In genomic region chr4:172736046-172736445, GRCh38 we compare ENCODE assay signal across 28 cellular contexts.
"Had no signal": no experiment of that assay in that cellular context is flagged by ENCODE, and none has a peak within 500 bp of the region (broad histone marks: within the 10 kb centered on the region; RNA-seq: fewer than 3 reads in every experiment).

No MANE protein-coding gene starts in this region.

- H3K4me1 ChIP-seq: ascending aorta, SJCRH30 had no signal

- H3K36me3 Mint-ChIP-seq: activated naive CD4-positive, alpha-beta T cell treated with anti-CD3 and anti-CD28 coated beads, Interleukin-2, amount 50 U/mL, for 24 hours; activated naive CD8-positive, alpha-beta T cell treated with anti-CD3 and anti-CD28 coated beads, Interleukin-2, amount 10 ng/mL, durations not matched to agents 7 days and 5 days had no signal

- ATAC-seq: activated CD8-positive, alpha-beta T cell treated with anti-CD3 and anti-CD28 coated beads for 36 hours had no signal

- H3K9me3 ChIP-seq: SJCRH30 had no signal

- DNase-seq: activated CD4-positive, alpha-beta T cell treated with anti-CD3 and anti-CD28 coated beads, Interleukin-2, amount 10 ng/mL, durations not matched to agents 24 days and 14 days; activated CD4-positive, alpha-beta T cell treated with anti-CD3 and anti-CD28 coated beads, Interleukin-2, amount 50 U/mL, for 4 hours; activated CD8-positive, alpha-beta T cell treated with anti-CD3 and anti-CD28 coated beads for 36 hours; activated gamma-delta T cell; activated naive CD4-positive, alpha-beta T cell treated with Interleukin-2 at 50 U/mL for 16 hours; activated naive CD8-positive, alpha-beta T cell treated with anti-CD3 and anti-CD28 coated beads, Interleukin-2, amount 10 ng/mL, durations not matched to agents 7 days and 5 days; activated T-cell treated with anti-CD3 and anti-CD28 coated beads, Interleukin-2, amount 50 U/mL, for 24 hours; amygdala; MM.1S; MV-4-11; NCI-H1092; NCI-H146; NCI-H187; NCI-H2029 treated with DMSO at 0.1 percent for 48 hours; NCI-H345; NCI-H524 treated with DMSO at 0.1 percent for 48 hours; NCI-H748 treated with DMSO at 0.1 percent for 48 hours; NK-92 treated with Interleukin-12 subunit alpha and Interleukin-12 subunit beta, amount 100 ng/mL, for 24 hours; Right ventricle myocardium superior had no signal

- H3K27me3 ChIP-seq: ascending aorta, cardiac muscle cell, SJCRH30 had no signal

- H3K4me1 Mint-ChIP-seq: activated CD4-positive, alpha-beta T cell treated with anti-CD3 and anti-CD28 coated beads, Interleukin-2, amount 10 ng/mL, durations not matched to agents 24 days and 14 days; activated naive CD4-positive, alpha-beta T cell treated with anti-CD3 and anti-CD28 coated beads, Interleukin-2, amount 50 U/mL, for 24 hours; activated naive CD8-positive, alpha-beta T cell treated with anti-CD3 and anti-CD28 coated beads, Interleukin-2, amount 10 ng/mL, durations not matched to agents 7 days and 5 days; central memory CD8-positive, alpha-beta T cell had no signal

- H3K4me3 Mint-ChIP-seq: activated CD4-positive, alpha-beta T cell treated with anti-CD3 and anti-CD28 coated beads, Interleukin-2, amount 10 ng/mL, durations not matched to agents 24 days and 14 days; activated CD8-positive, alpha-beta T cell treated with anti-CD3 and anti-CD28 coated beads for 36 hours; activated naive CD4-positive, alpha-beta T cell treated with anti-CD3 and anti-CD28 coated beads, Interleukin-2, amount 50 U/mL, for 24 hours; activated naive CD8-positive, alpha-beta T cell treated with anti-CD3 and anti-CD28 coated beads, Interleukin-2, amount 10 ng/mL, durations not matched to agents 7 days and 5 days; activated T-cell treated with anti-CD3 and anti-CD28 coated beads, Interleukin-2, amount 50 U/mL, for 24 hours; central memory CD8-positive, alpha-beta T cell; T-helper 1 cell treated with Interleukin-12 subunit alpha and Interleukin-12 subunit beta and Interleukin-4 antibody, amounts not matched to agents 30 μg/mL and 1 μg/mL, for 36 hours; T-helper 2 cell treated with Interferon-gamma antibody and Interleukin-4, amounts not matched to agents 5 μg/mL and 100 μg/mL, for 36 hours had no signal

- H3K27me3 Mint-ChIP-seq: activated CD4-positive, alpha-beta T cell treated with anti-CD3 and anti-CD28 coated beads, Interleukin-2, amount 10 ng/mL, durations not matched to agents 24 days and 14 days; activated CD8-positive, alpha-beta T cell treated with anti-CD3 and anti-CD28 coated beads for 36 hours; activated naive CD4-positive, alpha-beta T cell treated with anti-CD3 and anti-CD28 coated beads, Interleukin-2, amount 50 U/mL, for 24 hours; activated naive CD8-positive, alpha-beta T cell treated with anti-CD3 and anti-CD28 coated beads, Interleukin-2, amount 10 ng/mL, durations not matched to agents 7 days and 5 days; activated T-cell treated with anti-CD3 and anti-CD28 coated beads, Interleukin-2, amount 50 U/mL, for 24 hours; central memory CD8-positive, alpha-beta T cell had no signal

- H3K27ac ChIP-seq: ascending aorta, cardiac muscle cell, SJCRH30, SK-N-MC had no signal

- H3K36me3 ChIP-seq: ascending aorta, cardiac muscle cell, SJCRH30 had no signal

- H3K4me3 ChIP-seq: ascending aorta, cardiac muscle cell, SJCRH30, SK-N-MC had no signal

- H3K27ac Mint-ChIP-seq: activated CD4-positive, alpha-beta T cell treated with anti-CD3 and anti-CD28 coated beads, Interleukin-2, amount 10 ng/mL, durations not matched to agents 24 days and 14 days; activated CD8-positive, alpha-beta T cell treated with anti-CD3 and anti-CD28 coated beads for 36 hours; activated naive CD4-positive, alpha-beta T cell treated with anti-CD3 and anti-CD28 coated beads, Interleukin-2, amount 50 U/mL, for 24 hours; activated naive CD8-positive, alpha-beta T cell treated with anti-CD3 and anti-CD28 coated beads, Interleukin-2, amount 10 ng/mL, durations not matched to agents 7 days and 5 days; activated T-cell treated with anti-CD3 and anti-CD28 coated beads, Interleukin-2, amount 50 U/mL, for 24 hours; activated T-helper 2 cell treated with anti-CD3 and anti-CD28 coated beads, Interferon-gamma antibody, Interleukin-2, Interleukin-4, amounts not matched to agents 10 μg/mL and 5 μg/mL and 100 μg/mL, durations not matched to agents 14 hours and 24 hours and 36 hours; T-helper 1 cell treated with Interleukin-12 subunit alpha and Interleukin-12 subunit beta and Interleukin-4 antibody, amounts not matched to agents 30 μg/mL and 1 μg/mL, for 36 hours; T-helper 2 cell treated with Interferon-gamma antibody and Interleukin-4, amounts not matched to agents 5 μg/mL and 100 μg/mL, for 36 hours had no signal
